ENCODE assay signal across 29 cellular contexts in genomic region chr4:94765653-94766052, GRCh38. TPM values are rescaled to one million over a fixed set of nuclear protein-coding genes. Genes with fewer than 3 reads are reported as not detected.
"Had no signal": no experiment of that assay in that cellular context is flagged by ENCODE, and none has a peak within 500 bp of the region (broad histone marks: within the 10 kb centered on the region; RNA-seq: fewer than 3 reads in every experiment).

No MANE protein-coding gene starts in this region.

- H3K36me3 Mint-ChIP-seq: activated naive CD4-positive, alpha-beta T cell treated with anti-CD3 and anti-CD28 coated beads, Interleukin-2, amount 50 U/mL, for 24 hours; brain; naive B cell; stimulated activated naive B cell treated with anti-CD40 and anti-IgM and Interleukin-4, amounts not matched to agents 10 μg/mL and 1 μg/mL and 100 μg/mL, for 72 hours had no signal

- ATAC-seq: activated CD8-positive, alpha-beta T cell treated with anti-CD3 and anti-CD28 coated beads, Interleukin-2, amount 10 ng/mL, durations not matched to agents 7 days and 5 days; esophagus mucosa; left lobe of liver; lower lobe of right lung; stimulated activated naive B cell treated with anti-CD40 and anti-IgM and Interleukin-4, amounts not matched to agents 10 μg/mL and 1 μg/mL and 100 μg/mL, for 72 hours had no signal

- H3K27ac Mint-ChIP-seq: activated CD8-positive, alpha-beta T cell treated with anti-CD3 and anti-CD28 coated beads, Interleukin-2, amount 10 ng/mL, durations not matched to agents 7 days and 5 days; activated naive CD4-positive, alpha-beta T cell treated with anti-CD3 and anti-CD28 coated beads, Interleukin-2, amount 50 U/mL, for 24 hours; activated T-helper 1 cell treated with anti-CD3 and anti-CD28 coated beads, Interleukin-12 subunit alpha, Interleukin-12 subunit beta, Interleukin-2, Interleukin-4 antibody, amounts not matched to agents 30 ng/mL and 10 ng/mL and 1 ng/mL, durations not matched to agents 14 hours and 24 hours and 36 hours; brain; naive B cell; stimulated activated naive B cell treated with anti-CD40 and anti-IgM and Interleukin-4, amounts not matched to agents 10 μg/mL and 1 μg/mL and 100 μg/mL, for 72 hours had no signal

- H3K27ac ChIP-seq: lower lobe of right lung, transverse colon had no signal

- H3K4me3 ChIP-seq: lower lobe of right lung, transverse colon had no signal

- H3K9me3 Mint-ChIP-seq: activated naive CD4-positive, alpha-beta T cell treated with anti-CD3 and anti-CD28 coated beads, Interleukin-2, amount 50 U/mL, for 24 hours; activated T-helper 1 cell treated with anti-CD3 and anti-CD28 coated beads, Interleukin-12 subunit alpha, Interleukin-12 subunit beta, Interleukin-2, Interleukin-4 antibody, amounts not matched to agents 30 ng/mL and 10 ng/mL and 1 ng/mL, durations not matched to agents 14 hours and 24 hours and 36 hours; brain; naive B cell; neural crest cell had no signal

- H3K36me3 ChIP-seq: lower lobe of right lung, transverse colon had no signal

- H3K9me3 ChIP-seq: lower lobe of right lung, transverse colon had no signal

- H3K4me1 Mint-ChIP-seq: activated naive CD4-positive, alpha-beta T cell treated with anti-CD3 and anti-CD28 coated beads, Interleukin-2, amount 50 U/mL, for 24 hours; naive B cell; stimulated activated naive B cell treated with anti-CD40 and anti-IgM and Interleukin-4, amounts not matched to agents 10 μg/mL and 1 μg/mL and 100 μg/mL, for 72 hours had no signal

- H3K4me3 Mint-ChIP-seq: activated CD8-positive, alpha-beta T cell treated with anti-CD3 and anti-CD28 coated beads, Interleukin-2, amount 10 ng/mL, durations not matched to agents 7 days and 5 days; activated naive CD4-positive, alpha-beta T cell treated with anti-CD3 and anti-CD28 coated beads, Interleukin-2, amount 50 U/mL, for 24 hours; activated T-helper 1 cell treated with anti-CD3 and anti-CD28 coated beads, Interleukin-12 subunit alpha, Interleukin-12 subunit beta, Interleukin-2, Interleukin-4 antibody, amounts not matched to agents 30 ng/mL and 10 ng/mL and 1 ng/mL, durations not matched to agents 14 hours and 24 hours and 36 hours; brain; naive B cell; neural crest cell; stimulated activated naive B cell treated with anti-CD40 and anti-IgM and Interleukin-4, amounts not matched to agents 10 μg/mL and 1 μg/mL and 100 μg/mL, for 72 hours had no signal

- H3K4me1 ChIP-seq: lower lobe of right lung, transverse colon had no signal

- DNase-seq: activated CD4-positive, alpha-beta T cell treated with anti-CD3 and anti-CD28 coated beads for 1 hour; activated CD4-positive, alpha-beta T cell treated with anti-CD3 and anti-CD28 coated beads, Interleukin-2, amount 50 U/mL, for 1 hour; activated CD8-positive, alpha-beta T cell treated with anti-CD3 and anti-CD28 coated beads, Interleukin-2, amount 10 ng/mL, durations not matched to agents 7 days and 5 days; activated gamma-delta T cell; aorta; central memory CD4-positive, alpha-beta T cell; dermis blood vessel endothelial cell; effector memory CD4-positive, alpha-beta T cell; hippocampal formation; islet precursor cell; lower lobe of right lung; mesendoderm; naive B cell; occipital lobe; posterior cingulate gyrus; stimulated activated CD4-positive, alpha-beta T cell treated with anti-CD3 and anti-CD28 coated beads, Interleukin-2, amount 100 ng/mL, for 48 hours; stimulated activated CD8-positive, alpha-beta memory T cell treated with anti-CD3 and anti-CD28 coated beads, Interleukin-4, amount 100 ng/mL, for 48 hours; stimulated activated naive B cell treated with anti-CD40 and anti-IgM and Interleukin-4, amounts not matched to agents 10 μg/mL and 1 μg/mL and 100 μg/mL, for 72 hours; transverse colon had no signal

- FAIRE-seq: frontal cortex, TTC549, urothelium cell line had no signal

RNA-seq across cellular contexts. Expression of gene BMPR1B, which starts 7.9 kb away (rescaled TPM):
- total RNA-seq: activated CD8-positive, alpha-beta T cell treated with anti-CD3 and anti-CD28 coated beads, Interleukin-2, amount 10 ng/mL, durations not matched to agents 7 days and 5 days; activated T-helper 1 cell treated with anti-CD3 and anti-CD28 coated beads, Interleukin-12 subunit alpha, Interleukin-12 subunit beta, Interleukin-2, Interleukin-4 antibody, amounts not matched to agents 30 ng/mL and 10 ng/mL and 1 ng/mL, durations not matched to agents 14 hours and 24 hours and 36 hours; T-helper 2 cell treated with Interferon-gamma antibody and Interleukin-4, amounts not matched to agents 100 ng/mL and 5 ng/mL, for 36 hours had no signal
